1 cellular context compared by ENCODE assay signal in the genomic region with DNA sequence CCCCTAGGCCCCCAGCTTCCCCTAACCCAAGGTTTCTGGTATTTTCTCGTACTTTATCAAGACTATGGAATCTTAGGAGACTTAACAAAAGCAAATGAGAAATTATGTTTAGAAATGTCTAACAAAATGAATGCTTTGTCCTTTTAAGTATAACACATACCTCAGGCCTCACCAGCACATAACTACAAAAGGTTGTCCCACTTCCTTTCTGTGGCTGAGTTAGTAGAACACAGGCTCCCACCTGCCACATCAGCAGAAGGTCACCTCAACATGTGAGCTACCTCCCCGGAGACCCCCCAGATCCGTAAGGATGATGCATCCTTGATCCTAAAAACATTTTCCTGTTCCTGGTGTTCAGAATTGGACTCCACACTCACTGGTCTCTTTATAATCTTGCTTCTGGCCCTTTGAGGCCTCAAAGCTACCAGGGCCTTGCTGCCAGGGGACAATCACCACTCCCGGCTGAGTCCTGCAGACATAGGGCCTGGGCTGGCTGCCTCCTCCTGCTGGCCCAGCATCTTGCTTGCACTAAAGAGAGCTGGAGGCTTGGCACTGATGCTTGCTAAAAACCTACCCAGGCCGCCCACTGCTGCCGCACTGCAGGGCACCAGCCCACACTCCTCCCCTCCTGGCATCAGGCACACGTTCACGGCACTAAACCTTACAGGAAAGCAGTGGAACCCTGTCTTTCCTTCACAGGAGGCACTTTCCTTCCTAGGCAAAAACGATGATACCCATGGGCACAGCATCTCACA.
TF ChIP-seq lines count a peak whose summit lies in the region.

No MANE protein-coding gene starts in this region.

TF ChIP-seq in WTC11, 78 proteins besides CTCF, POLR2A, EP300 and RAD21 (continued from another document):
- TF ChIP-seq, protein P1, sequence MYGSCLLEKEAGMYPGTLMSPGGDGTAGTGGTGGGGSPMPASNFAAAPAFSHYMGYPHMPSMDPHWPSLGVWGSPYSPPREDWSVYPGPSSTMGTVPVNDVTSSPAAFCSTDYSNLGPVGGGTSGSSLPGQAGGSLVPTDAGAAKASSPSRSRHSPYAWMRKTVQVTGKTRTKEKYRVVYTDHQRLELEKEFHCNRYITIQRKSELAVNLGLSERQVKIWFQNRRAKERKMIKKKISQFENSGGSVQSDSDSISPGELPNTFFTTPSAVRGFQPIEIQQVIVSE (CRISPR knock-in tag; IDR thresholded peaks at IDR 0.05; ENCODE audit: borderline replicate concordance): no peak
- TF ChIP-seq TP53 (CRISPR knock-in tag; IDR thresholded peaks at IDR 0.05) (no peak), ETV6 (CRISPR knock-in tag; IDR thresholded peaks at IDR 0.05) (no peak), ZNF121 (CRISPR knock-in tag; IDR thresholded peaks at IDR 0.05) (no peak), GABPB1 (CRISPR knock-in tag; IDR thresholded peaks at IDR 0.05) (no peak), RELA (CRISPR knock-in tag; IDR thresholded peaks at IDR 0.05; ENCODE audit: borderline replicate concordance) (no peak), ESRRA (CRISPR knock-in tag; IDR thresholded peaks at IDR 0.05; ENCODE audit: borderline replicate concordance) (no peak), ZNF232 (CRISPR knock-in tag; IDR thresholded peaks at IDR 0.05) (no peak)
- TF ChIP-seq, protein P2, sequence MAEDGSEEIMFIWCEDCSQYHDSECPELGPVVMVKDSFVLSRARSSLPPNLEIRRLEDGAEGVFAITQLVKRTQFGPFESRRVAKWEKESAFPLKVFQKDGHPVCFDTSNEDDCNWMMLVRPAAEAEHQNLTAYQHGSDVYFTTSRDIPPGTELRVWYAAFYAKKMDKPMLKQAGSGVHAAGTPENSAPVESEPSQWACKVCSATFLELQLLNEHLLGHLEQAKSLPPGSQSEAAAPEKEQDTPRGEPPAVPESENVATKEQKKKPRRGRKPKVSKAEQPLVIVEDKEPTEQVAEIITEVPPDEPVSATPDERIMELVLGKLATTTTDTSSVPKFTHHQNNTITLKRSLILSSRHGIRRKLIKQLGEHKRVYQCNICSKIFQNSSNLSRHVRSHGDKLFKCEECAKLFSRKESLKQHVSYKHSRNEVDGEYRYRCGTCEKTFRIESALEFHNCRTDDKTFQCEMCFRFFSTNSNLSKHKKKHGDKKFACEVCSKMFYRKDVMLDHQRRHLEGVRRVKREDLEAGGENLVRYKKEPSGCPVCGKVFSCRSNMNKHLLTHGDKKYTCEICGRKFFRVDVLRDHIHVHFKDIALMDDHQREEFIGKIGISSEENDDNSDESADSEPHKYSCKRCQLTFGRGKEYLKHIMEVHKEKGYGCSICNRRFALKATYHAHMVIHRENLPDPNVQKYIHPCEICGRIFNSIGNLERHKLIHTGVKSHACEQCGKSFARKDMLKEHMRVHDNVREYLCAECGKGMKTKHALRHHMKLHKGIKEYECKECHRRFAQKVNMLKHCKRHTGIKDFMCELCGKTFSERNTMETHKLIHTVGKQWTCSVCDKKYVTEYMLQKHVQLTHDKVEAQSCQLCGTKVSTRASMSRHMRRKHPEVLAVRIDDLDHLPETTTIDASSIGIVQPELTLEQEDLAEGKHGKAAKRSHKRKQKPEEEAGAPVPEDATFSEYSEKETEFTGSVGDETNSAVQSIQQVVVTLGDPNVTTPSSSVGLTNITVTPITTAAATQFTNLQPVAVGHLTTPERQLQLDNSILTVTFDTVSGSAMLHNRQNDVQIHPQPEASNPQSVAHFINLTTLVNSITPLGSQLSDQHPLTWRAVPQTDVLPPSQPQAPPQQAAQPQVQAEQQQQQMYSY (CRISPR knock-in tag; IDR thresholded peaks at IDR 0.05): no peak
- TF ChIP-seq, protein P3, sequence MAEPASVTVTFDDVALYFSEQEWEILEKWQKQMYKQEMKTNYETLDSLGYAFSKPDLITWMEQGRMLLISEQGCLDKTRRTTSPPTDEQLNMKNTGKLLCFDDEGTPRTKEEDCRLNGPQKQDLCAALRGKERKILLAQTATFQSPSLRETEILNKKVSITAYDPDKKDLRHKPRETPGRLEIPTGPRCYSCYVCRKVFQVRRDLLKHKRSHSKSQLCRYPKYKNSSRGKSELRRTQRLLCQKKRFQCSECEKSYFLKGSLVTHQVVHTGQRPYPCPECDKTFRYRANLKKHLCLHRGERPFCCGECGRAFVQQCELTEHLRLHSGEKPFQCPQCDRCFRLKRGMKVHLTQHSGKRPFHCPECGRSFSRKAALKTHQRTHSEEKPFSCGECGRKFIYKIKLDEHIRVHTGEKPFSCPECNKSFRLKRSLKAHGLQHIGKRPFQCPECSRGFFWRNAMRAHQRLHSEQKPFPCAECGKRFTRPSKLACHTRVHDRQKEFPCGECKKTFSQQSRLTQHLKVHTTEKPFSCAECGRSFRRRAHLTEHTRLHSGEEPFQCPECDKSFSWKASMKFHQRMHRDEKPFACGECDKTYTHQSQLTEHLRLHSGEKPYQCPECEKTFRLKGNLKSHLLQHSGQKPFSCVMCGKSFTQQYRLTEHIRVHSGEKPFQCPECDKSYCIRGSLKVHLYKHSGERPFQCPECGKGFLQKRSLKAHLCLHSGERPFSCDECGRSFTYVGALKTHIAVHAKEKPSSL (CRISPR knock-in tag; conservative IDR thresholded peaks at IDR 0.05): no peak
- TF ChIP-seq, protein P4, sequence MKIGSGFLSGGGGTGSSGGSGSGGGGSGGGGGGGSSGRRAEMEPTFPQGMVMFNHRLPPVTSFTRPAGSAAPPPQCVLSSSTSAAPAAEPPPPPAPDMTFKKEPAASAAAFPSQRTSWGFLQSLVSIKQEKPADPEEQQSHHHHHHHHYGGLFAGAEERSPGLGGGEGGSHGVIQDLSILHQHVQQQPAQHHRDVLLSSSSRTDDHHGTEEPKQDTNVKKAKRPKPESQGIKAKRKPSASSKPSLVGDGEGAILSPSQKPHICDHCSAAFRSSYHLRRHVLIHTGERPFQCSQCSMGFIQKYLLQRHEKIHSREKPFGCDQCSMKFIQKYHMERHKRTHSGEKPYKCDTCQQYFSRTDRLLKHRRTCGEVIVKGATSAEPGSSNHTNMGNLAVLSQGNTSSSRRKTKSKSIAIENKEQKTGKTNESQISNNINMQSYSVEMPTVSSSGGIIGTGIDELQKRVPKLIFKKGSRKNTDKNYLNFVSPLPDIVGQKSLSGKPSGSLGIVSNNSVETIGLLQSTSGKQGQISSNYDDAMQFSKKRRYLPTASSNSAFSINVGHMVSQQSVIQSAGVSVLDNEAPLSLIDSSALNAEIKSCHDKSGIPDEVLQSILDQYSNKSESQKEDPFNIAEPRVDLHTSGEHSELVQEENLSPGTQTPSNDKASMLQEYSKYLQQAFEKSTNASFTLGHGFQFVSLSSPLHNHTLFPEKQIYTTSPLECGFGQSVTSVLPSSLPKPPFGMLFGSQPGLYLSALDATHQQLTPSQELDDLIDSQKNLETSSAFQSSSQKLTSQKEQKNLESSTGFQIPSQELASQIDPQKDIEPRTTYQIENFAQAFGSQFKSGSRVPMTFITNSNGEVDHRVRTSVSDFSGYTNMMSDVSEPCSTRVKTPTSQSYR (CRISPR knock-in tag; IDR thresholded peaks at IDR 0.05): no peak
